In genomic region chr18:4356929-4357328, GRCh38 we compare ENCODE assay signal across 40 cellular contexts.
"Had no signal": no experiment of that assay in that cellular context is flagged by ENCODE, and none has a peak within 500 bp of the region (broad histone marks: within the 10 kb centered on the region; RNA-seq: fewer than 3 reads in every experiment).

No MANE protein-coding gene starts in this region.

- H3K4me1 Mint-ChIP-seq: activated naive CD4-positive, alpha-beta T cell treated with anti-CD3 and anti-CD28 coated beads, Interleukin-2, amount 10 ng/mL, durations not matched to agents 7 days and 5 days; activated naive CD4-positive, alpha-beta T cell treated with anti-CD3 and anti-CD28 coated beads, Interleukin-2, amount 50 U/mL, for 24 hours; activated naive CD8-positive, alpha-beta T cell treated with anti-CD3 and anti-CD28 coated beads for 36 hours; activated naive CD8-positive, alpha-beta T cell treated with anti-CD3 and anti-CD28 coated beads, Interleukin-2, amount 10 ng/mL, durations not matched to agents 7 days and 5 days; activated naive CD8-positive, alpha-beta T cell treated with anti-CD3 and anti-CD28 coated beads, Interleukin-2, amount 50 U/mL, for 24 hours; activated T-helper 17 cell treated with anti-CD3 and anti-CD28 coated beads, Interleukin-2, amount 50 U/mL, for 72 hours; central memory CD8-positive, alpha-beta T cell had no signal

- H3K4me1 ChIP-seq: adrenal gland, ascending aorta, breast epithelium had no signal

- H3K36me3 ChIP-seq: adrenal gland, ascending aorta, brain microvascular endothelial cell, breast epithelium, cardiac muscle cell had no signal

- H3K27ac ChIP-seq: adrenal gland, ascending aorta, body of pancreas, brain microvascular endothelial cell, breast epithelium, cardiac muscle cell had no signal

- H3K9me3 ChIP-seq: adrenal gland, ascending aorta, body of pancreas, breast epithelium had no signal

- DNase-seq: activated effector memory CD4-positive, alpha-beta T cell treated with anti-CD3 and anti-CD28 coated beads, Interleukin-2, amount 50 U/mL, for 16 hours; activated effector memory CD4-positive, alpha-beta T cell treated with Interleukin-2 at 50 U/mL for 16 hours; activated gamma-delta T cell; activated gamma-delta T cell treated with Interleukin-2 at 50 U/mL for 16 hours; activated naive CD4-positive, alpha-beta T cell; activated naive CD4-positive, alpha-beta T cell treated with anti-CD3 and anti-CD28 coated beads for 36 hours; activated naive CD4-positive, alpha-beta T cell treated with anti-CD3 and anti-CD28 coated beads, Interleukin-2, amount 10 ng/mL, durations not matched to agents 7 days and 5 days; activated naive CD4-positive, alpha-beta T cell treated with anti-CD3 and anti-CD28 coated beads, Interleukin-2, amount 50 U/mL, for 16 hours; activated naive CD4-positive, alpha-beta T cell treated with Interleukin-2 at 50 U/mL for 16 hours; activated naive CD8-positive, alpha-beta T cell treated with anti-CD3 and anti-CD28 coated beads for 36 hours; activated naive CD8-positive, alpha-beta T cell treated with anti-CD3 and anti-CD28 coated beads, Interleukin-2, amount 10 ng/mL, durations not matched to agents 7 days and 5 days; activated naive CD8-positive, alpha-beta T cell treated with anti-CD3 and anti-CD28 coated beads, Interleukin-2, amount 50 U/mL, for 24 hours; activated T-cell treated with anti-CD3 and anti-CD28 coated beads, Interleukin-2, amount 50 U/mL, for 1 hour; activated T-cell treated with anti-CD3 and anti-CD28 coated beads, Interleukin-2, amount 50 U/mL, for 24 hours; activated T-cell treated with anti-CD3 and anti-CD28 coated beads, Interleukin-2, amount 50 U/mL, for 4 hours; activated T-cell treated with anti-CD3 and anti-CD28 coated beads, Interleukin-2, amount 50 U/mL, for 48 hours; activated T-cell treated with anti-CD3 and anti-CD28 coated beads, Interleukin-2, amount 50 U/mL, for 72 hours; adrenal gland; amniotic stem cell; amygdala; anterior cingulate cortex; aorta; body of pancreas; brain microvascular endothelial cell; caudate nucleus; central memory CD4-positive, alpha-beta T cell; cerebellar nuclear complex had no signal

- H3K27me3 ChIP-seq: adrenal gland, ascending aorta, body of pancreas, brain microvascular endothelial cell, breast epithelium had no signal

- H3K4me3 Mint-ChIP-seq: activated naive CD4-positive, alpha-beta T cell treated with anti-CD3 and anti-CD28 coated beads for 36 hours; activated naive CD4-positive, alpha-beta T cell treated with anti-CD3 and anti-CD28 coated beads, Interleukin-2, amount 10 ng/mL, durations not matched to agents 7 days and 5 days; activated naive CD4-positive, alpha-beta T cell treated with anti-CD3 and anti-CD28 coated beads, Interleukin-2, amount 50 U/mL, for 24 hours; activated naive CD8-positive, alpha-beta T cell; activated naive CD8-positive, alpha-beta T cell treated with anti-CD3 and anti-CD28 coated beads for 36 hours; activated naive CD8-positive, alpha-beta T cell treated with anti-CD3 and anti-CD28 coated beads, Interleukin-2, amount 10 ng/mL, durations not matched to agents 7 days and 5 days; activated naive CD8-positive, alpha-beta T cell treated with anti-CD3 and anti-CD28 coated beads, Interleukin-2, amount 50 U/mL, for 24 hours; activated T-cell treated with anti-CD3 and anti-CD28 coated beads, Interleukin-2, amount 50 U/mL, for 24 hours; activated T-cell treated with anti-CD3 and anti-CD28 coated beads, Interleukin-2, amount 50 U/mL, for 4 hours; activated T-cell treated with anti-CD3 and anti-CD28 coated beads, Interleukin-2, amount 50 U/mL, for 72 hours; activated T-helper 1 cell treated with anti-CD3 and anti-CD28 coated beads, Interleukin-12 subunit alpha, Interleukin-12 subunit beta, Interleukin-2, Interleukin-4 antibody, amounts not matched to agents 30 ng/mL and 10 ng/mL and 1 ng/mL, durations not matched to agents 14 hours and 24 hours and 36 hours; activated T-helper 17 cell treated with anti-CD3 and anti-CD28 coated beads, Interleukin-2, amount 50 U/mL, for 72 hours; brain; central memory CD8-positive, alpha-beta T cell had no signal

- H3K27me3 Mint-ChIP-seq: activated naive CD4-positive, alpha-beta T cell treated with anti-CD3 and anti-CD28 coated beads, Interleukin-2, amount 10 ng/mL, durations not matched to agents 7 days and 5 days; activated naive CD4-positive, alpha-beta T cell treated with anti-CD3 and anti-CD28 coated beads, Interleukin-2, amount 50 U/mL, for 24 hours; activated naive CD8-positive, alpha-beta T cell; activated naive CD8-positive, alpha-beta T cell treated with anti-CD3 and anti-CD28 coated beads for 36 hours; activated naive CD8-positive, alpha-beta T cell treated with anti-CD3 and anti-CD28 coated beads, Interleukin-2, amount 50 U/mL, for 24 hours; activated T-cell treated with anti-CD3 and anti-CD28 coated beads, Interleukin-2, amount 50 U/mL, for 24 hours; activated T-helper 17 cell treated with anti-CD3 and anti-CD28 coated beads, Interleukin-2, amount 50 U/mL, for 72 hours; central memory CD8-positive, alpha-beta T cell had no signal

- H3K36me3 Mint-ChIP-seq: activated naive CD4-positive, alpha-beta T cell treated with anti-CD3 and anti-CD28 coated beads, Interleukin-2, amount 10 ng/mL, durations not matched to agents 7 days and 5 days; activated naive CD4-positive, alpha-beta T cell treated with anti-CD3 and anti-CD28 coated beads, Interleukin-2, amount 50 U/mL, for 24 hours; activated naive CD4-positive, alpha-beta T cell treated with anti-CD3 and anti-CD28 coated beads, Interleukin-2, amount 50 U/mL, for 72 hours; activated naive CD8-positive, alpha-beta T cell; activated naive CD8-positive, alpha-beta T cell treated with anti-CD3 and anti-CD28 coated beads, Interleukin-2, amount 10 ng/mL, durations not matched to agents 7 days and 5 days; brain had no signal

- ATAC-seq: activated naive CD4-positive, alpha-beta T cell treated with anti-CD3 and anti-CD28 coated beads, Interleukin-2, amount 50 U/mL, for 72 hours; activated naive CD8-positive, alpha-beta T cell treated with anti-CD3 and anti-CD28 coated beads, Interleukin-2, amount 50 U/mL, for 24 hours; activated T-cell treated with anti-CD3 and anti-CD28 coated beads, Interleukin-2, amount 50 U/mL, for 4 hours; activated T-cell treated with anti-CD3 and anti-CD28 coated beads, Interleukin-2, amount 50 U/mL, for 72 hours; activated T-helper 17 cell treated with anti-CD3 and anti-CD28 coated beads, Interleukin-2, amount 50 U/mL, for 72 hours; body of pancreas had no signal

- H3K27ac Mint-ChIP-seq: activated naive CD4-positive, alpha-beta T cell treated with anti-CD3 and anti-CD28 coated beads for 36 hours; activated naive CD4-positive, alpha-beta T cell treated with anti-CD3 and anti-CD28 coated beads, Interleukin-2, amount 10 ng/mL, durations not matched to agents 7 days and 5 days; activated naive CD4-positive, alpha-beta T cell treated with anti-CD3 and anti-CD28 coated beads, Interleukin-2, amount 50 U/mL, for 24 hours; activated naive CD4-positive, alpha-beta T cell treated with anti-CD3 and anti-CD28 coated beads, Interleukin-2, amount 50 U/mL, for 72 hours; activated naive CD8-positive, alpha-beta T cell; activated naive CD8-positive, alpha-beta T cell treated with anti-CD3 and anti-CD28 coated beads for 36 hours; activated naive CD8-positive, alpha-beta T cell treated with anti-CD3 and anti-CD28 coated beads, Interleukin-2, amount 10 ng/mL, durations not matched to agents 7 days and 5 days; activated naive CD8-positive, alpha-beta T cell treated with anti-CD3 and anti-CD28 coated beads, Interleukin-2, amount 50 U/mL, for 24 hours; activated T-cell treated with anti-CD3 and anti-CD28 coated beads, Interleukin-2, amount 50 U/mL, for 24 hours; activated T-cell treated with anti-CD3 and anti-CD28 coated beads, Interleukin-2, amount 50 U/mL, for 72 hours; activated T-helper 1 cell treated with anti-CD3 and anti-CD28 coated beads, Interleukin-12 subunit alpha, Interleukin-12 subunit beta, Interleukin-2, Interleukin-4 antibody, amounts not matched to agents 30 ng/mL and 10 ng/mL and 1 ng/mL, durations not matched to agents 14 hours and 24 hours and 36 hours; activated T-helper 17 cell treated with anti-CD3 and anti-CD28 coated beads, Interleukin-2, amount 50 U/mL, for 72 hours; activated T-helper 2 cell treated with anti-CD3 and anti-CD28 coated beads, Interferon-gamma antibody, Interleukin-2, Interleukin-4, amounts not matched to agents 10 μg/mL and 5 μg/mL and 100 μg/mL, durations not matched to agents 14 hours and 24 hours and 36 hours had no signal

- FAIRE-seq: astrocyte, bronchial epithelial cell had no signal

- H3K4me3 ChIP-seq: adrenal gland, ascending aorta, body of pancreas, breast epithelium, cardiac muscle cell had no signal
